Comparison of ENCODE assay signal across 1 cellular context in genomic region chr7:129877146-129877792, GRCh38.
TF ChIP-seq lines count a peak whose summit lies in the region.

No MANE protein-coding gene starts in this region.

TF ChIP-seq in K562, 482 proteins besides CTCF, POLR2A, EP300 and RAD21 (continued from another document and continues in another):
- TF ChIP-seq CTCFL (IDR thresholded peaks at IDR 0.05; ENCODE audit: borderline replicate concordance, insufficient read depth, low read depth, low read length, poor library complexity, severe bottlenecking) (no peak), CEBPG (CRISPR knock-in tag; IDR thresholded peaks at IDR 0.05) (peak; percentile 72; the same call in 1 of the 2 replicates), CEBPG (tag; conservative IDR thresholded peaks at IDR 0.05 in 1 of 2, IDR thresholded peaks at IDR 0.05 in 1 of 2) (peak; percentile 95 to 96), ZNF79 (CRISPR knock-in tag; IDR thresholded peaks at IDR 0.05; ENCODE audit: low read depth) (no peak), ZNF431 (CRISPR knock-in tag; IDR thresholded peaks at IDR 0.05) (no peak), ARID1B (IDR thresholded peaks at IDR 0.05) (peak; percentile 47), FOXO4 (CRISPR knock-in tag; IDR thresholded peaks at IDR 0.05) (no peak), ZSCAN32 (CRISPR knock-in tag; IDR thresholded peaks at IDR 0.05) (peak; percentile 77), ZNF239 (CRISPR knock-in tag; IDR thresholded peaks at IDR 0.05) (no peak), ZFPM2 (CRISPR knock-in tag; IDR thresholded peaks at IDR 0.05) (no peak), HINFP (tag; conservative IDR thresholded peaks at IDR 0.05; ENCODE audit: low read depth) (peak; percentile 11; the same call in 1 of the 2 replicates), SMARCA4 (IDR thresholded peaks at IDR 0.05) (peak; percentile 64; the same call in 1 of the 2 replicates), ZNF324 (CRISPR knock-in tag; IDR thresholded peaks at IDR 0.05) (no peak), DACH1 (IDR thresholded peaks at IDR 0.05; ENCODE audit: partially characterized antibody) (no peak), PRDM10 (IDR thresholded peaks at IDR 0.05; ENCODE audit: partially characterized antibody) (peak; percentile 7), CCAR2 (IDR thresholded peaks at IDR 0.05; ENCODE audit: low read depth, low read length) (no peak), ZNF785 (CRISPR knock-in tag; IDR thresholded peaks at IDR 0.05) (no peak), HLTF (IDR thresholded peaks at IDR 0.05) (no peak), ZBTB1 (CRISPR knock-in tag; IDR thresholded peaks at IDR 0.05; ENCODE audit: borderline replicate concordance, low read depth) (no peak), ZNF347 (CRISPR knock-in tag; IDR thresholded peaks at IDR 0.05; ENCODE audit: low read depth) (no peak), ZNF212 (CRISPR knock-in tag; IDR thresholded peaks at IDR 0.05) (no peak), AFF4 (CRISPR knock-in tag; IDR thresholded peaks at IDR 0.05) (peak; percentile 61; the same call in 1 of the 2 replicates), ZNF766 (CRISPR knock-in tag; conservative IDR thresholded peaks at IDR 0.05) (no peak), BCL6 (CRISPR knock-in tag; IDR thresholded peaks at IDR 0.05) (no peak), SMARCE1 (IDR thresholded peaks at IDR 0.05) (peak; percentile 38; the same call in 1 of the 2 replicates), NR0B1 (IDR thresholded peaks at IDR 0.05; ENCODE audit: partially characterized antibody) (no peak), DPF2 (IDR thresholded peaks at IDR 0.05) (peak; percentile 51; the same call in 1 of the 2 replicates), ZEB2 (IDR thresholded peaks at IDR 0.05) (0 out of 2 replicates have a peak, but pooled peaks have one; percentile 14), TAF1 (IDR thresholded peaks at IDR 0.05; ENCODE audit: control insufficient read depth, extremely low read depth, insufficient read depth, low read length, severe bottlenecking) (no peak), MBD1 (CRISPR knock-in tag; IDR thresholded peaks at IDR 0.05) (no peak), FOXP1 (CRISPR knock-in tag; IDR thresholded peaks at IDR 0.05) (no peak), L3MBTL2 (IDR thresholded peaks at IDR 0.05) (no peak), KAT7 (CRISPR knock-in tag; IDR thresholded peaks at IDR 0.05; ENCODE audit: borderline replicate concordance) (0 out of 2 replicates have a peak, but pooled peaks have one; percentile 51), ZC3H4 (CRISPR knock-in tag; IDR thresholded peaks at IDR 0.05; ENCODE audit: borderline replicate concordance) (no peak), ZNF224 (CRISPR knock-in tag; IDR thresholded peaks at IDR 0.05) (no peak), ZNF165 (CRISPR knock-in tag; IDR thresholded peaks at IDR 0.05; ENCODE audit: borderline replicate concordance) (no peak), ZNF280B (CRISPR knock-in tag; IDR thresholded peaks at IDR 0.05) (no peak), PTTG1 (tag; IDR thresholded peaks at IDR 0.05; ENCODE audit: low read depth) (no peak), SNRNP70 (optimal IDR thresholded peaks at IDR 0.05; ENCODE audit: low read depth, low read length) (no peak), FOSL1 (tag; conservative IDR thresholded peaks at IDR 0.05) (no peak), SMARCA5 (IDR thresholded peaks at IDR 0.05) (no peak; the same call in 1 of the 2 replicates), ILF3 (IDR thresholded peaks at IDR 0.05; ENCODE audit: borderline replicate concordance) (no peak), ZNF175 (CRISPR knock-in tag; IDR thresholded peaks at IDR 0.05; ENCODE audit: low read depth) (no peak), SRSF3 (IDR thresholded peaks at IDR 0.05; ENCODE audit: insufficient read depth, low read length) (no peak), SAP30 (IDR thresholded peaks at IDR 0.05; ENCODE audit: borderline replicate concordance, insufficient read depth, low read depth, low read length, poor library complexity, severe bottlenecking) (no peak), MAFG (tag; conservative IDR thresholded peaks at IDR 0.05) (peak; percentile 71; the same call in 1 of the 2 replicates)
